ENCODE assay signal across 30 cellular contexts in the genomic region with DNA sequence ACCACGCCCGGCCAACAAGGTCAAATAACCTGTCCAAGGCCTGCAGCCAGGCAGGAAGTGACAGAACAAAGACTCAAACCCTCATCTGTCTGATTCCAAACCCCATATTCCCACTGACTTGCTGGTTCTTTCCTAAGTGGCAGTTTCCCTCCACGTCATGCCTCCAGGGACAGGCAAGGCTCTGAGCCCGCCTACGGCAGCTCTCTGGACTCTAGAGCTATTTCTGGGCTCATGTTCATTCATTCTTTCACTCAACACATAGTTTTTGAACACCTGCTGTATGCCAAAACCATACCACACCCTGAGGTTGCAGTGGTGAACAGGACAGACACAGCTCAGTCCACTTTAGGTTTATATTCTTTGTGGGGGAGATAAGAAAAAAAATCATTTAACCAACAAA. TPM values are rescaled to one million over a fixed set of nuclear protein-coding genes. Genes with fewer than 3 reads are reported as not detected.
DNase-seq lines count a peak whose midpoint lies in the region; ATAC-seq, FAIRE-seq and TF ChIP-seq lines count a peak whose summit lies in the region.
"Had no signal": no experiment of that assay in that cellular context is flagged by ENCODE, and none has a peak within 500 bp of the region (broad histone marks: within the 10 kb centered on the region; RNA-seq: fewer than 3 reads in every experiment).

No MANE protein-coding gene starts in this region.

- no peak for FAIRE-seq in HepG2 (lab: Jason Lieb, UNC)
- FAIRE-seq in keratinocyte (lab: Jason Lieb, UNC): peak; percentile 9
- FAIRE-seq: A204.1, GM12892, H1, HTR-8/SVneo, RCC 7860 had no signal

- TF ChIP-seq EP300 in HepG2 (IDR thresholded peaks at IDR 0.05; ENCODE audit: low read depth in 2 of 2, low read length in 2 of 2) (no peak), HepG2 (CRISPR knock-in tag; IDR thresholded peaks at IDR 0.05; ENCODE audit: borderline replicate concordance) (no peak)

- H3K36me3 ChIP-seq in HepG2 (replicated peaks in 1 of 2; ENCODE audit: control insufficient read depth in 1 of 2, insufficient read depth in 2 of 2, low read length in 2 of 2) (no peaks in the 10 kb centered on the region), right lobe of liver (no peaks in the 10 kb centered on the region), keratinocyte (ENCODE audit: control insufficient read depth in 2 of 2, extremely low read depth in 1 of 2, insufficient read depth in 2 of 2, low read length in 2 of 2) (no peaks in the 10 kb centered on the region), vagina (no peaks in the 10 kb centered on the region)
- H3K36me3 ChIP-seq: BE2C had no signal

- peaks cover 4 to 13% of the 10 kb centered on the region in 2 experiments; a peak in 3 of 5 replicates for H3K27me3 ChIP-seq in HepG2 (ENCODE audit: control insufficient read depth in 1 of 2, insufficient read depth in 2 of 2, low read length in 2 of 2)
- H3K27me3 ChIP-seq in right lobe of liver: no peaks in the 10 kb centered on the region
- peaks cover 6% of the 10 kb centered on the region for H3K27me3 ChIP-seq in keratinocyte (ENCODE audit: control insufficient read depth, extremely low read depth, insufficient read depth, low read length)
- H3K27me3 ChIP-seq in vagina: no peaks in the 10 kb centered on the region
- H3K27me3 ChIP-seq: BE2C had no signal

- H3K4me3 ChIP-seq in HepG2 (replicated peaks in 1 of 3; ENCODE audit: insufficient read depth in 1 of 3, low read depth in 2 of 3, low read length in 3 of 3) (no peak overlapping the region), right lobe of liver (no peak overlapping the region), fibroblast of the aortic adventitia (ENCODE audit: low read depth, low read length) (no peak overlapping the region), keratinocyte (ENCODE audit: control insufficient read depth in 2 of 3, extremely low read depth in 1 of 3, insufficient read depth in 2 of 3, low read depth in 1 of 3, low read length in 3 of 3) (no peak overlapping the region), vagina (no peak overlapping the region)
- H3K4me3 ChIP-seq: SK-N-MC had no signal

- H3K9me1 ChIP-seq in keratinocyte (ENCODE audit: control insufficient read depth, extremely low read depth, insufficient read depth, low read length): no peaks in the 10 kb centered on the region

- ATAC-seq in HepG2 (no peak), right lobe of liver (no peak)
- ATAC-seq: HCT116 had no signal

- no peak for DNase-seq in HepG2 (ENCODE audit: low spot score)
- no peak for DNase-seq in right lobe of liver
- peak; percentile 22 for DNase-seq in fibroblast of the aortic adventitia (ENCODE audit: low read depth)
- DNase-seq in keratinocyte (ENCODE audit: low read depth, low spot score): no peak
- no peak for DNase-seq in vagina (ENCODE audit: extremely low spot score in 2 of 2)
- DNase-seq in OCI-M2 (lab: John Stamatoyannopoulos, UW; ENCODE audit: unreplicated experiment): no peak
- DNase-seq in ecto neural progenitor cell (ENCODE audit: low spot score): no peak
- no peak for DNase-seq in AG08395 (ENCODE audit: low spot score)
- DNase-seq: BE2C; Caco-2; CD4-positive, alpha-beta memory T cell; DMS 273 treated with DMSO at 0.1 percent for 48 hours; DND-41; IMR-90; NCI-H1105; NCI-H146; NCI-H2029; NCI-H2227 treated with DMSO at 0.1 percent for 48 hours; NCI-H510A treated with DMSO at 0.1 percent for 48 hours; NCI-H774; SHP77 had no signal

- H3K79me2 ChIP-seq in HepG2 (ENCODE audit: insufficient read depth, low read length): no peaks in the 10 kb centered on the region
- no peaks in the 10 kb centered on the region for H3K79me2 ChIP-seq in keratinocyte (ENCODE audit: control insufficient read depth, insufficient read depth, low read length)

- dilution Hi-C loops in keratinocyte (cut with MboI; ENCODE audit: extremely low pct_ligation_motif_present, low sequenced_read_pairs): no loop called here

- peaks cover 15% of the 10 kb centered on the region; the same call in 1 of the 2 replicates for H3K4me1 ChIP-seq in HepG2 (ENCODE audit: insufficient read depth, low read length)
- H3K4me1 ChIP-seq in right lobe of liver: peaks cover 0 to 10% (median 3%) of the 10 kb centered on the region in 4 donors
- H3K4me1 ChIP-seq in keratinocyte (ENCODE audit: control insufficient read depth, extremely low read depth, insufficient read depth, low read length): peaks cover 24% of the 10 kb centered on the region
- peaks cover 12% of the 10 kb centered on the region for H3K4me1 ChIP-seq in vagina
- H3K4me1 ChIP-seq: BE2C, Caco-2 had no signal

- H3K4me2 ChIP-seq in HepG2 (ENCODE audit: low read depth, low read length) (peak overlapping the region; percentile 24; the same call in 1 of the 2 replicates), keratinocyte (ENCODE audit: control insufficient read depth, extremely low read depth, insufficient read depth, low read depth, low read length) (no peak overlapping the region)
- H3K4me2 ChIP-seq: KMS-11 had no signal

- TF ChIP-seq CTCF in HepG2 (CRISPR knock-in tag; IDR thresholded peaks at IDR 0.05): no peak
- TF ChIP-seq CTCF in right lobe of liver (IDR thresholded peaks at IDR 0.05): no peak
- no peak for TF ChIP-seq CTCF in fibroblast of the aortic adventitia (IDR thresholded peaks at IDR 0.05; ENCODE audit: insufficient read depth, low read length)
- no peak for TF ChIP-seq CTCF in keratinocyte (optimal IDR thresholded peaks at IDR 0.05 in 1 of 3, IDR thresholded peaks at IDR 0.05 in 1 of 3, conservative IDR thresholded peaks at IDR 0.05 in 1 of 3; ENCODE audit: extremely low read depth in 1 of 3, insufficient read depth in 2 of 3, low read length in 3 of 3)
- TF ChIP-seq CTCF in vagina (IDR thresholded peaks at IDR 0.05): no peak

- TF ChIP-seq POLR2A in HepG2 (IDR thresholded peaks at IDR 0.05; ENCODE audit: insufficient read depth in 1 of 2, low read depth in 2 of 2, low read length in 2 of 2) (no peak), right lobe of liver (IDR thresholded peaks at IDR 0.05) (no peak), vagina (IDR thresholded peaks at IDR 0.05) (no peak)

- H3K9me3 ChIP-seq in HepG2 (ENCODE audit: low read length): no peaks in the 10 kb centered on the region
- H3K9me3 ChIP-seq in right lobe of liver: no peaks in the 10 kb centered on the region
- no peaks in the 10 kb centered on the region for H3K9me3 ChIP-seq in keratinocyte (ENCODE audit: control insufficient read depth, low read depth, low read length)
- no peaks in the 10 kb centered on the region for H3K9me3 ChIP-seq in vagina
- H3K9me3 ChIP-seq: BE2C, Caco-2 had no signal

- 21% methylated on average over 3 of the region's 5 CpGs for WGBS in HepG2 (ENCODE audit: low lambda C conversion rate)
- 100% methylated on average over 3 of the region's 5 CpGs for WGBS in right lobe of liver (ENCODE audit: insufficient coverage, low coverage, low lambda C conversion rate, missing lambda C conversion rate)

- H2AFZ ChIP-seq in HepG2 (ENCODE audit: low read length) (no peak overlapping the region), keratinocyte (ENCODE audit: control insufficient read depth, low read length) (peak overlapping the region; percentile 3)

- TF ChIP-seq RAD21 in HepG2 (CRISPR knock-in tag; IDR thresholded peaks at IDR 0.05): no peak

- in situ Hi-C loops in HepG2 (cut with HindIII; ENCODE audit: extremely low pct_ligation_motif_present, low pct_unique_long_range_greater_than_20kb): no loop called here

- BruUV-seq in HepG2 (replicated peaks; lab: Mats Ljungman, UMichigan): no TSS peak

- H3K27ac ChIP-seq in HepG2 (ENCODE audit: extremely low read length, insufficient read depth, low read length) (no peak overlapping the region), right lobe of liver (no peak overlapping the region), keratinocyte (ENCODE audit: control insufficient read depth, insufficient read depth, low read length) (no peak overlapping the region), vagina (no peak overlapping the region)
- H3K27ac ChIP-seq: KMS-11, SK-N-MC had no signal

- intact Hi-C loops in HepG2 (cut with micrococcal nuclease; ENCODE audit: unreplicated experiment): no loop called here
- intact Hi-C loops in right lobe of liver (cut with DNase I): no loop called here
- intact Hi-C loops in vagina (cut with DNase I): no loop called here

- CTCF ChIA-PET in HepG2 (lab: Yijun Ruan, JAX; ENCODE audit: low intra/inter-chr PET ratio, low total read pairs): no interaction called here

- H3K9ac ChIP-seq in HepG2 (ENCODE audit: insufficient read depth, low read depth, low read length): no peak overlapping the region
- no peak overlapping the region for H3K9ac ChIP-seq in keratinocyte (ENCODE audit: control insufficient read depth, extremely low read depth, insufficient read depth, low read length)
- H3K9ac ChIP-seq: KMS-11 had no signal

- POLR2A ChIA-PET in HepG2 (lab: Yijun Ruan, JAX): no interaction called here

- no peaks in the 10 kb centered on the region for H4K20me1 ChIP-seq in HepG2 (ENCODE audit: insufficient read depth, low read length)
- H4K20me1 ChIP-seq in keratinocyte (ENCODE audit: control insufficient read depth, extremely low read depth, insufficient read depth, low read length): no peaks in the 10 kb centered on the region

RNA-seq across cellular contexts. Expression of a gene that starts 5.2 kb away (rescaled TPM):
- 0.28 and 0.29 TPM in 2 replicates for total RNA-seq in HepG2 (2016; rRNA removed; fragmentation: Illumina TruSeq; extraction: Trizol)
- total RNA-seq in HepG2 (2016; cell fraction: cytosol; rRNA removed; fragmentation: Illumina TruSeq; extraction: Trizol; ENCODE audit: low read depth): not detected in 2 replicates
- total RNA-seq in HepG2 (2016; cell fraction: insoluble cytoplasmic fraction; rRNA removed; fragmentation: Illumina TruSeq; extraction: Trizol): not detected in 2 replicates
- total RNA-seq in HepG2 (2016; cell fraction: membrane; rRNA removed; fragmentation: Illumina TruSeq; extraction: Trizol): 0.12 and 0.17 TPM in 2 replicates
- total RNA-seq in HepG2 (2016; cell fraction: nucleus; rRNA removed; fragmentation: Illumina TruSeq; extraction: Trizol): not detected in 2 replicates
- 0.22 and 0.53 TPM in 2 replicates for polyA plus RNA-seq in HepG2 (2011; rRNA removed)
- polyA plus RNA-seq in HepG2 (2011; cell fraction: cytosol; rRNA removed): 0.17 and 0.32 TPM in 2 replicates
- 0.14 TPM in 2 replicates for polyA plus RNA-seq in HepG2 (2011; cell fraction: nucleus; rRNA removed)
- polyA plus RNA-seq in HepG2 (2012): 0.83 and 1.6 TPM in 2 replicates
- 0.16 and 0.26 TPM in 2 replicates for polyA plus RNA-seq in HepG2 (2016; cell fraction: cytosol; fragmentation: Illumina TruSeq; extraction: Trizol; ENCODE audit: low read depth)
- polyA plus RNA-seq in HepG2 (2016; cell fraction: insoluble cytoplasmic fraction; fragmentation: Illumina TruSeq; extraction: Trizol; ENCODE audit: low read depth): 0.24 TPM in 1 of 2 replicates, not detected in the other
- polyA plus RNA-seq in HepG2 (2016; cell fraction: membrane; fragmentation: Illumina TruSeq; extraction: Trizol; ENCODE audit: low read depth): 0.18 and 0.47 TPM in 2 replicates
- polyA plus RNA-seq in HepG2 (2016; cell fraction: nucleus; fragmentation: Illumina TruSeq; extraction: Trizol; ENCODE audit: insufficient read depth, low read depth): not detected in 2 replicates
- polyA minus RNA-seq in HepG2 (2011; rRNA and poly(A)+ RNA removed; ENCODE audit: low replicate concordance): 0.23 TPM in 1 of 2 replicates, not detected in the other
- not detected in 2 replicates for polyA minus RNA-seq in HepG2 (2011; cell fraction: cytosol; rRNA and poly(A)+ RNA removed)
- not detected in 2 replicates for polyA minus RNA-seq in HepG2 (2011; cell fraction: nucleus; rRNA and poly(A)+ RNA removed)
- 100 to 1,000 TPM; 180 to 781 (median 384) TPM for total RNA-seq in right lobe of liver
- not detected in 2 replicates for total RNA-seq in fibroblast of the aortic adventitia (ENCODE audit: low replicate concordance)
- polyA plus RNA-seq in keratinocyte: 0.16 to 0.29 TPM (median 0.26 TPM) in 3 replicates
- 0.59 TPM for polyA plus RNA-seq in keratinocyte (2011; ENCODE audit: low read depth)
- polyA plus RNA-seq in keratinocyte (2011; cell fraction: cytosol; rRNA removed): 0.26 and 0.51 TPM in 2 replicates
- polyA plus RNA-seq in keratinocyte (2011; cell fraction: nucleus; rRNA removed): 0.13 and 0.27 TPM in 2 replicates
- polyA plus RNA-seq in keratinocyte (2012; ENCODE audit: low replicate concordance): 0.14 and 0.32 TPM in 2 replicates
- not detected in 3 replicates for polyA minus RNA-seq in keratinocyte
- polyA minus RNA-seq in keratinocyte (2011; cell fraction: cytosol; rRNA and poly(A)+ RNA removed): not detected
- not detected in 2 replicates for polyA minus RNA-seq in keratinocyte (2011; cell fraction: nucleus; rRNA and poly(A)+ RNA removed)
- 1.7 TPM for total RNA-seq in vagina
- total RNA-seq: IMR-90 had no signal
- polyA plus RNA-seq: IMR-90 had no signal

RNA-seq across cellular contexts. Expression of a gene that starts 50.9 kb away (rescaled TPM):
- total RNA-seq in HepG2 (2016; rRNA removed; fragmentation: Illumina TruSeq; extraction: Trizol) (not detected in 2 replicates), right lobe of liver (not detected), fibroblast of the aortic adventitia (ENCODE audit: low replicate concordance) (not detected in 2 replicates), vagina (not detected)
- total RNA-seq in HepG2 (2016; cell fraction: cytosol; rRNA removed; fragmentation: Illumina TruSeq; extraction: Trizol; ENCODE audit: low read depth): not detected in 2 replicates
- not detected in 2 replicates for total RNA-seq in HepG2 (2016; cell fraction: insoluble cytoplasmic fraction; rRNA removed; fragmentation: Illumina TruSeq; extraction: Trizol)
- not detected in 2 replicates for total RNA-seq in HepG2 (2016; cell fraction: membrane; rRNA removed; fragmentation: Illumina TruSeq; extraction: Trizol)
- total RNA-seq in HepG2 (2016; cell fraction: nucleus; rRNA removed; fragmentation: Illumina TruSeq; extraction: Trizol): not detected in 2 replicates
- polyA plus RNA-seq in HepG2 (2011; rRNA removed) (not detected in 2 replicates), keratinocyte (not detected in 3 replicates)
- polyA plus RNA-seq in HepG2 (2011; cell fraction: cytosol; rRNA removed): not detected in 2 replicates
- not detected in 2 replicates for polyA plus RNA-seq in HepG2 (2011; cell fraction: nucleus; rRNA removed)
- 0.11 TPM in 1 of 2 replicates, not detected in the other for polyA plus RNA-seq in HepG2 (2012)
- polyA plus RNA-seq in HepG2 (2016; cell fraction: cytosol; fragmentation: Illumina TruSeq; extraction: Trizol; ENCODE audit: low read depth): not detected in 2 replicates
- not detected in 2 replicates for polyA plus RNA-seq in HepG2 (2016; cell fraction: insoluble cytoplasmic fraction; fragmentation: Illumina TruSeq; extraction: Trizol; ENCODE audit: low read depth)
- polyA plus RNA-seq in HepG2 (2016; cell fraction: membrane; fragmentation: Illumina TruSeq; extraction: Trizol; ENCODE audit: low read depth): not detected in 2 replicates
- polyA plus RNA-seq in HepG2 (2016; cell fraction: nucleus; fragmentation: Illumina TruSeq; extraction: Trizol; ENCODE audit: insufficient read depth, low read depth): not detected in 2 replicates
- polyA minus RNA-seq in HepG2 (2011; rRNA and poly(A)+ RNA removed; ENCODE audit: low replicate concordance): not detected in 2 replicates
- polyA minus RNA-seq in HepG2 (2011; cell fraction: cytosol; rRNA and poly(A)+ RNA removed): not detected in 2 replicates
- polyA minus RNA-seq in HepG2 (2011; cell fraction: nucleus; rRNA and poly(A)+ RNA removed): not detected in 2 replicates
- polyA plus RNA-seq in keratinocyte (2011; ENCODE audit: low read depth): not detected
- polyA plus RNA-seq in keratinocyte (2011; cell fraction: cytosol; rRNA removed): not detected in 2 replicates
- not detected in 2 replicates for polyA plus RNA-seq in keratinocyte (2011; cell fraction: nucleus; rRNA removed)
- polyA plus RNA-seq in keratinocyte (2012; ENCODE audit: low replicate concordance): not detected in 2 replicates
- polyA minus RNA-seq in keratinocyte: not detected in 3 replicates
- polyA minus RNA-seq in keratinocyte (2011; cell fraction: cytosol; rRNA and poly(A)+ RNA removed): not detected
- polyA minus RNA-seq in keratinocyte (2011; cell fraction: nucleus; rRNA and poly(A)+ RNA removed): not detected in 2 replicates
- total RNA-seq: Caco-2; CD4-positive, alpha-beta memory T cell; H1; IMR-90; OCI-LY7 had no signal
- polyA plus RNA-seq: CD4-positive, alpha-beta memory T cell; H1; IMR-90 had no signal

Comparison
In these comparisons a context has a peak if more than half of its experiments do, and no peak if none do; other contexts are left out.
1. RNA of a gene that starts 5.2 kb away (total RNA-seq): 180 to 781 TPM in right lobe of liver; 1.7 TPM in vagina (single experiment), 0.12 to 0.29 TPM in HepG2 and not detected in fibroblast of the aortic adventitia; every median in the first group is over 10 times any median in the second.